Comparison of ENCODE assay signal across 1 cellular context in genomic region chr2:113126845-113127645, GRCh38.
TF ChIP-seq lines count a peak whose summit lies in the region.

Gene IL1RN, plus strand, starts transcription at chr2:113127598. Its CDS starts 27 bp downstream, at chr2:113127625.

TF ChIP-seq in HepG2, 621 proteins besides CTCF, POLR2A, EP300 and RAD21 (continued from another document and continues in another):
- TF ChIP-seq DMTF1 (CRISPR knock-in tag; IDR thresholded peaks at IDR 0.05) (no peak), KIAA2018 (CRISPR knock-in tag; IDR thresholded peaks at IDR 0.05; ENCODE audit: borderline replicate concordance) (no peak), E2F5 (CRISPR knock-in tag; conservative IDR thresholded peaks at IDR 0.05) (no peak), ZSCAN31 (CRISPR knock-in tag; IDR thresholded peaks at IDR 0.05; ENCODE audit: low read depth) (no peak), IRF1 (CRISPR knock-in tag; IDR thresholded peaks at IDR 0.05; ENCODE audit: low read depth) (no peak), ZNF572 (CRISPR knock-in tag; IDR thresholded peaks at IDR 0.05) (no peak), HES4 (CRISPR knock-in tag; IDR thresholded peaks at IDR 0.05; ENCODE audit: borderline replicate concordance) (no peak), ZNF766 (CRISPR knock-in tag; IDR thresholded peaks at IDR 0.05; ENCODE audit: borderline replicate concordance) (0 out of 2 replicates have a peak, but pooled peaks have one; percentile 30), FOXK2 (IDR thresholded peaks at IDR 0.05) (peak; percentile 40; the same call in 1 of the 2 replicates), CENPBD1 (CRISPR knock-in tag; IDR thresholded peaks at IDR 0.05; ENCODE audit: borderline replicate concordance, low read depth) (no peak), RARG (CRISPR knock-in tag; IDR thresholded peaks at IDR 0.05; ENCODE audit: low read depth) (no peak), FOXJ3 (CRISPR knock-in tag; IDR thresholded peaks at IDR 0.05; ENCODE audit: borderline replicate concordance) (peak; percentile 99), ZNF441 (CRISPR knock-in tag; IDR thresholded peaks at IDR 0.05; ENCODE audit: borderline replicate concordance) (peak; percentile 88; the same call in 1 of the 2 replicates), ZNF563 (CRISPR knock-in tag; IDR thresholded peaks at IDR 0.05) (no peak), NR2F6 (IDR thresholded peaks at IDR 0.05) (peak; percentile 93), NR2F6 (CRISPR knock-in tag; IDR thresholded peaks at IDR 0.05) (peak; percentile 92), ZBTB3 (CRISPR knock-in tag; IDR thresholded peaks at IDR 0.05; ENCODE audit: borderline replicate concordance, low read depth) (peak; percentile 25; the same call in 1 of the 2 replicates), ZBTB33 (CRISPR knock-in tag; IDR thresholded peaks at IDR 0.05) (no peak; the same call in 1 of the 2 replicates), RXRA (CRISPR knock-in tag; IDR thresholded peaks at IDR 0.05) (peak; percentile 75; the same call in 1 of the 2 replicates), DRAP1 (CRISPR knock-in tag; IDR thresholded peaks at IDR 0.05) (peak; percentile 75), SNRNP70 (IDR thresholded peaks at IDR 0.05; ENCODE audit: low read depth, low read length) (no peak), ZNF580 (CRISPR knock-in tag; IDR thresholded peaks at IDR 0.05; ENCODE audit: borderline replicate concordance, low read depth) (no peak), ZNF564 (CRISPR knock-in tag; IDR thresholded peaks at IDR 0.05) (peak; percentile 75; the same call in 1 of the 2 replicates), THAP11 (CRISPR knock-in tag; IDR thresholded peaks at IDR 0.05) (peak; percentile 76), HOXD1 (CRISPR knock-in tag; IDR thresholded peaks at IDR 0.05) (peak; percentile 91), ZBTB37 (CRISPR knock-in tag; IDR thresholded peaks at IDR 0.05) (0 out of 2 replicates have a peak, but pooled peaks have one; percentile 8), ZNF136 (CRISPR knock-in tag; IDR thresholded peaks at IDR 0.05; ENCODE audit: low read depth) (no peak), SRSF9 (IDR thresholded peaks at IDR 0.05; ENCODE audit: borderline replicate concordance, insufficient read depth, low read depth, low read length, poor library complexity, severe bottlenecking) (no peak), DNMT3B (CRISPR knock-in tag; conservative IDR thresholded peaks at IDR 0.05) (peak; percentile 24; the same call in 1 of the 2 replicates), ZSCAN9 (CRISPR knock-in tag; IDR thresholded peaks at IDR 0.05; ENCODE audit: borderline replicate concordance) (peak; percentile 79), ZNF788 (CRISPR knock-in tag; IDR thresholded peaks at IDR 0.05; ENCODE audit: borderline replicate concordance) (peak; percentile 67; the same call in 1 of the 2 replicates), ZNF646 (CRISPR knock-in tag; IDR thresholded peaks at IDR 0.05) (peak; percentile 81; the same call in 1 of the 2 replicates)
